9 cellular contexts compared by ENCODE assay signal in genomic region chr9:96441798-96442445, GRCh38. TPM values are rescaled to one million over a fixed set of nuclear protein-coding genes. Genes with fewer than 3 reads are reported as not detected.
A peak's percentile ranks its signal among the peaks of the same experiment; 100 is the strongest.
DNase-seq lines count a peak whose midpoint lies in the region; ATAC-seq, FAIRE-seq and TF ChIP-seq lines count a peak whose summit lies in the region.
"Had no signal": no experiment of that assay in that cellular context is flagged by ENCODE, and none has a peak within 500 bp of the region (broad histone marks: within the 10 kb centered on the region; RNA-seq: fewer than 3 reads in every experiment).

No MANE protein-coding gene starts in this region.

- H3K27me3 ChIP-seq in esophagus muscularis mucosa: no peaks in the 10 kb centered on the region

- no peak overlapping the region for H3K27ac ChIP-seq in A549
- no peak overlapping the region for H3K27ac ChIP-seq in esophagus muscularis mucosa (replicated peaks in 1 of 4)

- 83% methylated on average over 5 of the region's 5 CpGs for WGBS in A549 (ENCODE audit: missing lambda C conversion rate)
- WGBS in esophagus muscularis mucosa: 87% methylated on average over 5 of the region's 5 CpGs

- no peaks in the 10 kb centered on the region for H3K36me3 ChIP-seq in esophagus muscularis mucosa

- FAIRE-seq in A549 (lab: Jason Lieb, UNC): no peak
- FAIRE-seq: astrocyte had no signal

- no peak overlapping the region for H3K4me3 ChIP-seq in A549
- no peak overlapping the region for H3K4me3 ChIP-seq in esophagus muscularis mucosa

- intact Hi-C loops in esophagus muscularis mucosa (cut with DNase I): no loop called here

- TF ChIP-seq POLR2A in A549 (IDR thresholded peaks at IDR 0.05; ENCODE audit: low read length): no peak
- TF ChIP-seq POLR2A in esophagus muscularis mucosa (IDR thresholded peaks at IDR 0.05; ENCODE audit: low read depth): no peak

- H3K4me1 ChIP-seq in A549 (no peaks in the 10 kb centered on the region), esophagus muscularis mucosa (no peaks in the 10 kb centered on the region)

- POLR2A ChIA-PET in A549 (lab: Yijun Ruan, JAX): no interaction called here

- DNase-seq in A549 (ENCODE audit: low read depth in 1 of 2, low spot score in 1 of 2) (peak in 1 of 2 experiments; percentile 56), GM10266 (ENCODE audit: extremely low spot score) (peak; percentile 53), NOMO-1 (lab: John Stamatoyannopoulos, UW; ENCODE audit: unreplicated experiment in 2 of 2) (peak; percentile 56 to 74), esophagus muscularis mucosa (ENCODE audit: extremely low spot score) (no peak)
- DNase-seq in activated naive CD4-positive, alpha-beta T cell treated with anti-CD3 and anti-CD28 coated beads, Interleukin-2, amount 50 U/mL, for 16 hours: no peak
- DNase-seq in stimulated activated CD4-positive, alpha-beta T cell treated with anti-CD3 and anti-CD28 coated beads, Interleukin-15, amount 100 ng/mL, for 24 hours: no peak

- ATAC-seq in A549 (peak in 1 of 2 experiments; percentile 47; a peak in 3 of 6 replicates), HG02884 (IDR thresholded peaks at IDR 0.05; ENCODE audit: unreplicated experiment) (no peak), GM18511 (IDR thresholded peaks at IDR 0.05; ENCODE audit: unreplicated experiment) (no peak)

- TF ChIP-seq CTCF in A549 (IDR thresholded peaks at IDR 0.05): peak; percentile 50
- TF ChIP-seq CTCF in GM10266 (IDR thresholded peaks at IDR 0.05; ENCODE audit: control insufficient read depth, insufficient read depth, low read depth, missing control alignments): peak; percentile 63
- peak in 2 of 3 experiments; percentile 26 to 49 for TF ChIP-seq CTCF in esophagus muscularis mucosa (IDR thresholded peaks at IDR 0.05)

- CTCF ChIA-PET in A549 (lab: Yijun Ruan, JAX): interaction anchor here (0.5 to 2.0 kb wide), 10 partner anchors 8 to 225 kb away, joined by 3 to 12 read pairs (median 3); partner anchors contain the start of gene HABP4

- peak; percentile 51 to 70 for TF ChIP-seq RAD21 in A549 (conservative IDR thresholded peaks at IDR 0.05 in 1 of 2, IDR thresholded peaks at IDR 0.05 in 1 of 2)

- no peaks in the 10 kb centered on the region for H3K9me3 ChIP-seq in A549
- H3K9me3 ChIP-seq in esophagus muscularis mucosa: no peaks in the 10 kb centered on the region

- H3K4me2 ChIP-seq in A549: no peak overlapping the region

- no peak for TF ChIP-seq EP300 in A549 (IDR thresholded peaks at IDR 0.05)
- TF ChIP-seq EP300 in esophagus muscularis mucosa (IDR thresholded peaks at IDR 0.05): no peak

TF ChIP-seq in A549, 52 proteins besides CTCF, POLR2A, EP300 and RAD21:
- no peak for TF ChIP-seq CHD2 (IDR thresholded peaks at IDR 0.05; ENCODE audit: low read length, partially characterized antibody)
- peak; percentile 39 for TF ChIP-seq SMC3 (IDR thresholded peaks at IDR 0.05)
TF ChIP-seq in A549: peak in this region for 1.

RNA-seq across cellular contexts. Expression of gene HABP4, which starts 8.0 kb away (rescaled TPM):
- polyA plus RNA-seq in A549 (2011; rRNA removed) (7.3 and 12.4 TPM in 2 replicates), A549 (2017; fragmentation: RNase III; extraction: RNeasy Plus Mini Kit Qiagen cat#74134 plus additional on column Dnase treatment) (11.9 to 12.8 TPM (median 12.0 TPM) in 3 replicates)
- 7.4 and 7.6 TPM in 2 replicates for polyA plus RNA-seq in A549 (2012; cell fraction: cytosol; rRNA removed)
- polyA plus RNA-seq in A549 (2012; cell fraction: nucleus; rRNA removed): 3.3 and 5.9 TPM in 2 replicates
- 2.7 and 3.8 TPM in 2 replicates for polyA minus RNA-seq in A549 (2011; rRNA and poly(A)+ RNA removed)
- 10 to 100 TPM; 38.4 to 97.2 (median 54.2) TPM for total RNA-seq in esophagus muscularis mucosa

RNA-seq across cellular contexts. Expression of gene ZNF367, which starts 23.8 kb away (rescaled TPM):
- polyA plus RNA-seq in A549 (2011; rRNA removed) (3.8 and 4.8 TPM in 2 replicates), A549 (2017; fragmentation: RNase III; extraction: RNeasy Plus Mini Kit Qiagen cat#74134 plus additional on column Dnase treatment) (8.2 to 8.3 TPM (median 8.3 TPM) in 3 replicates)
- 3.3 and 4.2 TPM in 2 replicates for polyA plus RNA-seq in A549 (2012; cell fraction: cytosol; rRNA removed)
- polyA plus RNA-seq in A549 (2012; cell fraction: nucleus; rRNA removed): 5.3 and 5.4 TPM in 2 replicates
- polyA minus RNA-seq in A549 (2011; rRNA and poly(A)+ RNA removed): 3.2 and 3.6 TPM in 2 replicates
- total RNA-seq in esophagus muscularis mucosa: 1 to 10 TPM; 2.0 to 3.4 (median 2.6) TPM

RNA-seq across cellular contexts. Expression of gene SLC35D2, which starts 58.4 kb away (rescaled TPM):
- 29.8 and 30.9 TPM in 2 replicates for polyA plus RNA-seq in A549 (2011; rRNA removed)
- 10.1 and 12.3 TPM in 2 replicates for polyA plus RNA-seq in A549 (2012; cell fraction: cytosol; rRNA removed)
- 4.6 and 8.6 TPM in 2 replicates for polyA plus RNA-seq in A549 (2012; cell fraction: nucleus; rRNA removed)
- 13.8 to 15.2 TPM (median 13.8 TPM) in 3 replicates for polyA plus RNA-seq in A549 (2017; fragmentation: RNase III; extraction: RNeasy Plus Mini Kit Qiagen cat#74134 plus additional on column Dnase treatment)
- 8.6 and 11.0 TPM in 2 replicates for polyA minus RNA-seq in A549 (2011; rRNA and poly(A)+ RNA removed)
- total RNA-seq in esophagus muscularis mucosa: 10 to 100 TPM; 20.5 to 29.5 (median 21.8) TPM

Comparison
In these comparisons a context has a peak if more than half of its experiments do, and no peak if none do; other contexts are left out.
1. DNase-seq: peak in GM10266 (single experiment) and NOMO-1 (2 of 2); none in esophagus muscularis mucosa (single experiment), activated naive CD4-positive, alpha-beta T cell treated with anti-CD3 and anti-CD28 coated beads, Interleukin-2, amount 50 U/mL, for 16 hours (single experiment) and stimulated activated CD4-positive, alpha-beta T cell treated with anti-CD3 and anti-CD28 coated beads, Interleukin-15, amount 100 ng/mL, for 24 hours (single experiment).
2. Peak in every context shown above with its lines, with median percentiles within 50 percentile points of each other: CTCF ChIP-seq.